In the genomic region with DNA sequence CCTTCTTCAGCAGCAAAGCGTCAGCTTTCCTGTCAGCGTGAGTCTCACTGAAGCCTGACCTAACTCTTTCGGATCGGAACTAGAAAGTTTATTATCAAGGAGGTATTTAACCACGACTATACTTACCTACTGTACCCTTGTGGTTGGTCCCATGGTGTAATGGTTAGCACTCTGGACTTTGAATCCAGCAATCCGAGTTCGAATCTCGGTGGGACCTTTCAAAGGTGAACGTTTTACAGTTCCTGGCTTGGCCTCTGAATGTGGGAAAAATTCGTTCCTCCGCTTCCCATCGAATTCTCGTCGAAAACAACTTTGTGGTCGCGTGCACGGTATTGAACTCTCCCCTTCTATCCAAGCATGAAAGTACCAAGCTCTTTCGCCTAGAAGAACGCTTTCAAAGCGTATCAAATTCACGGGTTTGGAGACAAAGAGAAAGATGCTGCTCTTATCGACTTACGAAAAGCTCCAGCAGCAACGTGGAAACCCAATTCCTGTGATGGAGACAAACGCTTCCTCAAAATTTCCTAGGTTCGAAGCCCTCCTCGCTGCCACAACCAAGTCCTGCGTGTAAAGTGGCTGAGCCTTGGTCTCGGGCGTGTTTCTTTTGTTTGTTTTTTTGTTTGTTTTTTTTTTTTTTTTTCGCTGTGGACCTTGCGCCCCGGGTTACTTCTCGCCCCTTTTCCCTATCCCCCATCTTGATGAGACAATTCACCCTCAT, we compare ENCODE assay signal across 9 cellular contexts.
DNase-seq lines count a peak whose midpoint lies in the region; ATAC-seq lines count a peak whose summit lies in the region.
"Had no signal": no experiment of that assay in that cellular context is flagged by ENCODE, and none has a peak within 500 bp of the region (broad histone marks: within the 10 kb centered on the region; RNA-seq: fewer than 3 reads in every experiment).

No MANE protein-coding gene starts in this region.

- H3K4me1 Mint-ChIP-seq in stimulated activated naive B cell treated with anti-CD40 and anti-IgM and Interleukin-4, amounts not matched to agents 10 μg/mL and 1 μg/mL and 100 μg/mL, for 72 hours: peaks cover 19% of the 10 kb centered on the region in 2 donors

- peak overlapping the region; percentile 70 for H3K27ac Mint-ChIP-seq in stimulated activated naive B cell treated with anti-CD40 and anti-IgM and Interleukin-4, amounts not matched to agents 10 μg/mL and 1 μg/mL and 100 μg/mL, for 72 hours
- H3K27ac Mint-ChIP-seq: immature natural killer cell had no signal

- H3K27ac ChIP-seq in angular gyrus (ENCODE audit: low read depth, low read length): peak overlapping the region; percentile 42

- H3K9me3 Mint-ChIP-seq in stimulated activated naive B cell treated with anti-CD40 and anti-IgM and Interleukin-4, amounts not matched to agents 10 μg/mL and 1 μg/mL and 100 μg/mL, for 72 hours: peaks cover 13 to 14% of the 10 kb centered on the region in 2 donors

- H3K27me3 Mint-ChIP-seq in stimulated activated naive B cell treated with anti-CD40 and anti-IgM and Interleukin-4, amounts not matched to agents 10 μg/mL and 1 μg/mL and 100 μg/mL, for 72 hours: peaks cover 73 to 76% of the 10 kb centered on the region in 2 donors

- peaks cover 5 to 18% of the 10 kb centered on the region in 2 donors for H3K36me3 Mint-ChIP-seq in stimulated activated naive B cell treated with anti-CD40 and anti-IgM and Interleukin-4, amounts not matched to agents 10 μg/mL and 1 μg/mL and 100 μg/mL, for 72 hours

- peak; percentile 57 for ATAC-seq in HG03103 (IDR thresholded peaks at IDR 0.05; ENCODE audit: low read depth, unreplicated experiment)
- peak; percentile 33 to 65 for ATAC-seq in stimulated activated naive B cell treated with anti-CD40 and anti-IgM and Interleukin-4, amounts not matched to agents 10 μg/mL and 1 μg/mL and 100 μg/mL, for 72 hours (replicated peaks)

- peak overlapping the region; percentile 39 to 55 for H3K4me3 Mint-ChIP-seq in stimulated activated naive B cell treated with anti-CD40 and anti-IgM and Interleukin-4, amounts not matched to agents 10 μg/mL and 1 μg/mL and 100 μg/mL, for 72 hours

- peak; percentile 56 for DNase-seq in SKM-1 treated with dmso at 0.1 percent for 144 hours (lab: John Stamatoyannopoulos, UW; ENCODE audit: unreplicated experiment)
- DNase-seq in SKM-1 (lab: John Stamatoyannopoulos, UW; ENCODE audit: unreplicated experiment): no peak
- DNase-seq in NCI-H82 treated with DMSO at 0.1 percent for 48 hours (lab: John Stamatoyannopoulos, UW; ENCODE audit: unreplicated experiment): peak; percentile 64
- peak; percentile 73 for DNase-seq in inferior parietal cortex (ENCODE audit: extremely low spot score)
- peak; percentile 39 for DNase-seq in stimulated activated naive B cell treated with anti-CD40 and anti-IgM and Interleukin-4, amounts not matched to agents 10 μg/mL and 1 μg/mL and 100 μg/mL, for 72 hours
- DNase-seq in NOMO-1 (lab: John Stamatoyannopoulos, UW; ENCODE audit: unreplicated experiment in 2 of 2): no peak

Comparison
In these comparisons a context has a peak if more than half of its experiments do, and no peak if none do; other contexts are left out.
1. DNase-seq: peak in SKM-1 treated with dmso at 0.1 percent for 144 hours (single experiment), NCI-H82 treated with DMSO at 0.1 percent for 48 hours (single experiment), inferior parietal cortex (single experiment) and stimulated activated naive B cell treated with anti-CD40 and anti-IgM and Interleukin-4, amounts not matched to agents 10 μg/mL and 1 μg/mL and 100 μg/mL, for 72 hours (single experiment); none in SKM-1 (single experiment) and NOMO-1 (0 of 2).